In genomic region chr1:54965624-54966340, GRCh38 we compare ENCODE assay signal across 9 cellular contexts. TPM values are rescaled to one million over a fixed set of nuclear protein-coding genes. Genes with fewer than 3 reads are reported as not detected.
A peak's percentile ranks its signal among the peaks of the same experiment; 100 is the strongest.
DNase-seq lines count a peak whose midpoint lies in the region; ATAC-seq, FAIRE-seq and TF ChIP-seq lines count a peak whose summit lies in the region.
"Had no signal": no experiment of that assay in that cellular context is flagged by ENCODE, and none has a peak within 500 bp of the region (broad histone marks: within the 10 kb centered on the region; RNA-seq: fewer than 3 reads in every experiment).

No MANE protein-coding gene starts in this region.

- no peak for TF ChIP-seq CTCF in D721Med (IDR thresholded peaks at IDR 0.05; ENCODE audit: insufficient read depth, missing control alignments)

- ATAC-seq in GM19328 (IDR thresholded peaks at IDR 0.05; ENCODE audit: unreplicated experiment) (peak; percentile 69), HG03280 (IDR thresholded peaks at IDR 0.05; ENCODE audit: unreplicated experiment) (peak; percentile 88), Right ventricle myocardium superior (ENCODE audit: poor library complexity) (peak; percentile 65)

- intact Hi-C loops in Right ventricle myocardium superior (cut with DNase I) = no loop called here

- H3K4me3 ChIP-seq in ACC112 (ENCODE audit: low read depth, low read length) = no peak overlapping the region
- no peak overlapping the region for H3K4me3 ChIP-seq in SJSA1

- no peaks in the 10 kb centered on the region for H3K36me3 ChIP-seq in ACC112 (ENCODE audit: insufficient read depth, low read length)
- H3K36me3 ChIP-seq in SJSA1 = no peaks in the 10 kb centered on the region

- H3K27me3 ChIP-seq in ACC112 (ENCODE audit: insufficient read depth, low read length) = no peaks in the 10 kb centered on the region
- no peaks in the 10 kb centered on the region; the same call in 1 of the 2 replicates for H3K27me3 ChIP-seq in SJSA1 (replicated peaks)

- peak; percentile 30 to 64 for DNase-seq in SJSA1 (ENCODE audit: low read depth in 1 of 2, low spot score in 2 of 2)
- peak; percentile 76 for DNase-seq in Right ventricle myocardium superior
- no peak for DNase-seq in D721Med (ENCODE audit: insufficient read length, low spot score)
- DNase-seq in GM03348 (ENCODE audit: low spot score) = no peak
- DNase-seq in activated CD4-positive, alpha-beta T cell treated with anti-CD3 and anti-CD28 coated beads, Interleukin-2, amount 50 U/mL, for 4 hours = no peak

- H3K4me1 ChIP-seq in ACC112 (ENCODE audit: control insufficient read depth, insufficient read depth, low read length, unreplicated experiment) (peaks cover 20% of the 10 kb centered on the region), SJSA1 (replicated peaks) (peaks cover 18% of the 10 kb centered on the region)

- H3K27ac ChIP-seq in ACC112 (ENCODE audit: low read depth, low read length) (peak overlapping the region; percentile 2; the same call in 1 of the 2 replicates), SJSA1 (no peak overlapping the region)

- FAIRE-seq in D721Med (lab: Jason Lieb, UNC) = no peak

- peak overlapping the region; percentile 92 for H2AFZ ChIP-seq in ACC112 (ENCODE audit: low read length, unreplicated experiment)

- no peaks in the 10 kb centered on the region for H3K79me2 ChIP-seq in ACC112 (ENCODE audit: control insufficient read depth, insufficient read depth, low read length, unreplicated experiment)

- no peaks in the 10 kb centered on the region for H3K9me3 ChIP-seq in SJSA1 (replicated peaks)

RNA-seq across cellular contexts. Expression of gene TMEM61, which starts 14.6 kb away (rescaled TPM):
- total RNA-seq in SJSA1 (2014; rRNA removed; shearing (Covaris generic)) = not detected in 2 replicates
- 0.27 TPM for total RNA-seq in Right ventricle myocardium superior
- total RNA-seq: pulmonary artery endothelial cell had no signal

RNA-seq across cellular contexts. Expression of gene BSND, which starts 33.0 kb away (rescaled TPM):
- not detected in 2 replicates for total RNA-seq in SJSA1 (2014; rRNA removed; shearing (Covaris generic))
- total RNA-seq in Right ventricle myocardium superior = not detected
- total RNA-seq: pulmonary artery endothelial cell had no signal

Comparison
In these comparisons a context has a peak if more than half of its experiments do, and no peak if none do; other contexts are left out.
1. DNase-seq: peak in SJSA1 (2 of 2) and Right ventricle myocardium superior (single experiment); none in D721Med (single experiment), GM03348 (single experiment) and activated CD4-positive, alpha-beta T cell treated with anti-CD3 and anti-CD28 coated beads, Interleukin-2, amount 50 U/mL, for 4 hours (0 of 2).
2. Peak in every context shown above with its lines, with median percentiles within 50 percentile points of each other: ATAC-seq.